20 cellular contexts compared by ENCODE assay signal in genomic region chr6:158244373-158244772, GRCh38.
DNase-seq lines count a peak whose midpoint lies in the region; ATAC-seq and TF ChIP-seq lines count a peak whose summit lies in the region.
"Had no signal": no experiment of that assay in that cellular context is flagged by ENCODE, and none has a peak within 500 bp of the region (broad histone marks: within the 10 kb centered on the region; RNA-seq: fewer than 3 reads in every experiment).

No MANE protein-coding gene starts in this region.

- H3K4me1 ChIP-seq in DOHH2 (ENCODE audit: control insufficient read depth, low read length) (peaks cover 34% of the 10 kb centered on the region), Karpas-422 (ENCODE audit: low read length) (peaks cover 59% of the 10 kb centered on the region), psoas muscle (peaks cover 6% of the 10 kb centered on the region)

- H3K4me3 Mint-ChIP-seq in activated T-helper 17 cell treated with anti-CD3 and anti-CD28 coated beads, Interleukin-2, amount 50 U/mL, for 72 hours: peak overlapping the region; percentile 48
- H3K4me3 Mint-ChIP-seq in T-cell: no peak overlapping the region
- H3K4me3 Mint-ChIP-seq: CD8-positive, alpha-beta T cell; T-helper 17 cell had no signal

- WGBS in psoas muscle, 3 donors: 82 to 85% (median 85%) methylated on average over 4 of the region's 4 CpGs

- POLR2A ChIA-PET in T-cell (lab: Charles Lee): interaction anchor here in 1 of 2 donors (1.2 kb wide), 1 partner anchor 46 kb away, joined by 3 read pairs; no protein-coding TSS in a partner anchor

- intact Hi-C loops in head of caudate nucleus (cut with DNase I): no loop called here
- intact Hi-C loops in psoas muscle (cut with DNase I): no loop called here

- H3K4me3 ChIP-seq in DOHH2 (ENCODE audit: low read length) (no peak overlapping the region), Karpas-422 (ENCODE audit: low read length) (peak overlapping the region; percentile 47), psoas muscle (no peak overlapping the region)
- H3K4me3 ChIP-seq: Peyer's patch had no signal

- peak; percentile 13 for ATAC-seq in GM18907 (IDR thresholded peaks at IDR 0.05; ENCODE audit: unreplicated experiment)
- ATAC-seq in activated T-helper 17 cell treated with anti-CD3 and anti-CD28 coated beads, Interleukin-2, amount 50 U/mL, for 72 hours (replicated peaks): no peak
- ATAC-seq in psoas muscle: no peak
- no peak for ATAC-seq in T-cell (replicated peaks in 1 of 4)
- ATAC-seq: CD8-positive, alpha-beta T cell; SK-N-SH treated with all-trans-retinoic acid at 6 μM for 48 hours; T-helper 17 cell had no signal

- H3F3A ChIP-seq in DOHH2 (ENCODE audit: control insufficient read depth, insufficient read depth): peaks cover 13% of the 10 kb centered on the region

- H3K9me3 ChIP-seq in DOHH2 (ENCODE audit: control insufficient read depth, insufficient read depth, low read length): no peaks in the 10 kb centered on the region
- no peaks in the 10 kb centered on the region for H3K9me3 ChIP-seq in Karpas-422 (ENCODE audit: low read length)
- no peaks in the 10 kb centered on the region for H3K9me3 ChIP-seq in psoas muscle
- H3K9me3 ChIP-seq: BE2C, Peyer's patch had no signal

- CTCF ChIA-PET in T-cell (lab: Charles Lee): interaction anchor here in 1 of 2 donors (0.6 kb wide), 2 partner anchors 8 to 60 kb away, joined by 3 read pairs; no protein-coding TSS in a partner anchor

- H3K4me2 ChIP-seq in DOHH2 (ENCODE audit: low read length): peak overlapping the region; percentile 59
- peak overlapping the region; percentile 72 for H3K4me2 ChIP-seq in Karpas-422 (ENCODE audit: low read depth, low read length, poor library complexity, severe bottlenecking)

- no peaks in the 10 kb centered on the region for H3K27me3 ChIP-seq in DOHH2 (ENCODE audit: control insufficient read depth, low read length)
- H3K27me3 ChIP-seq in Karpas-422 (ENCODE audit: low read length): no peaks in the 10 kb centered on the region
- no peaks in the 10 kb centered on the region for H3K27me3 ChIP-seq in psoas muscle (ENCODE audit: insufficient read depth in 3 of 3, low read length in 2 of 3)
- H3K27me3 ChIP-seq: BE2C, Peyer's patch had no signal

- H2AFZ ChIP-seq in Karpas-422 (ENCODE audit: low read length): no peak overlapping the region

- H4K20me1 ChIP-seq in DOHH2 (ENCODE audit: control insufficient read depth, insufficient read depth, low read depth, low read length): peaks cover 4% of the 10 kb centered on the region; the same call in 1 of the 2 replicates
- peaks cover 4% of the 10 kb centered on the region for H4K20me1 ChIP-seq in Karpas-422 (ENCODE audit: insufficient read depth, low read depth, low read length)

- H3K36me3 ChIP-seq in DOHH2 (ENCODE audit: control insufficient read depth, low read length) (peaks cover 26% of the 10 kb centered on the region), Karpas-422 (ENCODE audit: insufficient read depth, low read length) (peaks cover 15% of the 10 kb centered on the region; the same call in 1 of the 2 replicates), psoas muscle (ENCODE audit: insufficient read depth in 1 of 2, low read depth in 1 of 2) (peaks cover 0 to 7% of the 10 kb centered on the region in 2 donors)
- H3K36me3 ChIP-seq: Peyer's patch had no signal

- H3K27me3 Mint-ChIP-seq in activated T-helper 17 cell treated with anti-CD3 and anti-CD28 coated beads, Interleukin-2, amount 50 U/mL, for 72 hours: no peaks in the 10 kb centered on the region
- H3K27me3 Mint-ChIP-seq in T-cell: no peaks in the 10 kb centered on the region
- H3K27me3 Mint-ChIP-seq: T-helper 17 cell had no signal

- DNase-seq in Karpas-422 (no peak), head of caudate nucleus (no peak), NCI-H1417 (lab: John Stamatoyannopoulos, UW) (no peak), psoas muscle (no peak), T-cell (no peak)
- DNase-seq: ACHN; BE2C; CD8-positive, alpha-beta T cell; DMS79 treated with DMSO at 0.1 percent for 48 hours; GDM1; H7; NCI-H1105 treated with DMSO at 0.1 percent for 48 hours; NCI-H2029; Peyer's patch; Right ventricle myocardium superior; T-helper 17 cell had no signal

- H3K9me2 ChIP-seq in DOHH2 (replicated peaks; ENCODE audit: control insufficient read depth, low read length) (no peaks in the 10 kb centered on the region), Karpas-422 (replicated peaks; ENCODE audit: insufficient read depth, low read length) (no peaks in the 10 kb centered on the region)

- H3K79me2 ChIP-seq in DOHH2 (ENCODE audit: control insufficient read depth, low read length): peaks cover 62% of the 10 kb centered on the region
- H3K79me2 ChIP-seq in Karpas-422 (ENCODE audit: low read length): peaks cover 76% of the 10 kb centered on the region

- peak overlapping the region; percentile 49 for H3K9ac ChIP-seq in Karpas-422 (ENCODE audit: low read length)

- H3K9me3 Mint-ChIP-seq in activated T-helper 17 cell treated with anti-CD3 and anti-CD28 coated beads, Interleukin-2, amount 50 U/mL, for 72 hours: no peaks in the 10 kb centered on the region
- H3K9me3 Mint-ChIP-seq in T-cell: no peaks in the 10 kb centered on the region
- H3K9me3 Mint-ChIP-seq: CD8-positive, alpha-beta T cell had no signal

- no peak overlapping the region for H3K27ac ChIP-seq in DOHH2 (ENCODE audit: low read depth, low read length)
- H3K27ac ChIP-seq in Karpas-422 (ENCODE audit: low read length): peak overlapping the region; percentile 89
- no peak overlapping the region for H3K27ac ChIP-seq in psoas muscle
- H3K27ac ChIP-seq: Peyer's patch had no signal

- H3K27ac Mint-ChIP-seq in activated T-helper 17 cell treated with anti-CD3 and anti-CD28 coated beads, Interleukin-2, amount 50 U/mL, for 72 hours: peak overlapping the region; percentile 53
- no peak overlapping the region for H3K27ac Mint-ChIP-seq in T-cell
- H3K27ac Mint-ChIP-seq: CD8-positive, alpha-beta T cell had no signal

- H3K36me3 Mint-ChIP-seq in activated T-helper 17 cell treated with anti-CD3 and anti-CD28 coated beads, Interleukin-2, amount 50 U/mL, for 72 hours (ENCODE audit: low read depth): peaks cover 10% of the 10 kb centered on the region
- H3K36me3 Mint-ChIP-seq in T-cell: peaks cover 16% of the 10 kb centered on the region

- H3K4me1 Mint-ChIP-seq in activated T-helper 17 cell treated with anti-CD3 and anti-CD28 coated beads, Interleukin-2, amount 50 U/mL, for 72 hours: peaks cover 18% of the 10 kb centered on the region
- peaks cover 25 to 40% (median 31%) of the 10 kb centered on the region in 3 donors for H3K4me1 Mint-ChIP-seq in T-cell

- TF ChIP-seq CTCF in DOHH2 (IDR thresholded peaks at IDR 0.05; ENCODE audit: low read depth, low read length, poor library complexity, severe bottlenecking): no peak
- no peak for TF ChIP-seq CTCF in psoas muscle (IDR thresholded peaks at IDR 0.05)
